Comparison of ENCODE assay signal across 7 cellular contexts in genomic region chr9:76704601-76705204, GRCh38. TPM values are rescaled to one million over a fixed set of nuclear protein-coding genes. Genes with fewer than 3 reads are reported as not detected.
A peak's percentile ranks its signal among the peaks of the same experiment; 100 is the strongest.
DNase-seq lines count a peak whose midpoint lies in the region; ATAC-seq, FAIRE-seq and TF ChIP-seq lines count a peak whose summit lies in the region.

No MANE protein-coding gene starts in this region.

- no peak overlapping the region for H3K27ac ChIP-seq in Peyer's patch
- no peak overlapping the region for H3K27ac ChIP-seq in mesendoderm (ENCODE audit: low read depth, low read length)

- DNase-seq in Kasumi-1 (lab: John Stamatoyannopoulos, UW) (peak; percentile 70 to 81), Peyer's patch (no peak), endothelial cell (ENCODE audit: low spot score) (peak; percentile 30), mesendoderm (peak; percentile 87)
- no peak for DNase-seq in stimulated activated CD4-positive, alpha-beta T cell treated with anti-CD3 and anti-CD28 coated beads, Interleukin-12 subunit alpha, Interleukin-12 subunit beta, amount 100 ng/mL, for 4 hours

- H3K18ac ChIP-seq in mesendoderm (ENCODE audit: low read length): no peak overlapping the region

- H3K4ac ChIP-seq in mesendoderm (ENCODE audit: low read depth, low read length): no peak overlapping the region

- H3K4me1 Mint-ChIP-seq in endothelial cell (ENCODE audit: unreplicated experiment): peaks cover 43% of the 10 kb centered on the region

- H3K4me3 Mint-ChIP-seq in endothelial cell (ENCODE audit: unreplicated experiment): no peak overlapping the region

- no CpG with 5 or more reads among the region's 9 CpGs for WGBS in mesendoderm (ENCODE audit: extremely low coverage, insufficient coverage, low lambda C conversion rate)

- H3K79me1 ChIP-seq in mesendoderm (ENCODE audit: low read length): no peaks in the 10 kb centered on the region

- H3K4me3 ChIP-seq in Peyer's patch: no peak overlapping the region
- no peak overlapping the region for H3K4me3 ChIP-seq in mesendoderm (ENCODE audit: low read length)

- no peak overlapping the region for H3K4me2 ChIP-seq in mesendoderm (ENCODE audit: low read length)

- peaks cover 5% of the 10 kb centered on the region for H3K27me3 Mint-ChIP-seq in endothelial cell (ENCODE audit: unreplicated experiment)

- no peaks in the 10 kb centered on the region for H3K9me3 ChIP-seq in Peyer's patch

- no peaks in the 10 kb centered on the region for H3K36me3 Mint-ChIP-seq in endothelial cell (ENCODE audit: low read depth, unreplicated experiment)

- TF ChIP-seq POLR2A in Peyer's patch (IDR thresholded peaks at IDR 0.05): no peak

- no peak overlapping the region for H3K56ac ChIP-seq in mesendoderm (ENCODE audit: low read length)

- H3K4me1 ChIP-seq in Peyer's patch (peaks cover 0 to 4% (median 0%) of the 10 kb centered on the region in 4 donors), mesendoderm (ENCODE audit: control insufficient read depth, low read depth, low read length) (peaks cover 3% of the 10 kb centered on the region)

- FAIRE-seq in G401.6 (lab: Jason Lieb, UNC): peak; percentile 45

- no peaks in the 10 kb centered on the region for H3K79me2 ChIP-seq in mesendoderm (ENCODE audit: control insufficient read depth, insufficient read depth, low read length)

- H3K27me3 ChIP-seq in Peyer's patch (no peaks in the 10 kb centered on the region), mesendoderm (ENCODE audit: insufficient read depth, low read length, poor library complexity) (no peaks in the 10 kb centered on the region)

- no peaks in the 10 kb centered on the region for H3K36me3 ChIP-seq in Peyer's patch
- no peaks in the 10 kb centered on the region for H3K36me3 ChIP-seq in mesendoderm (ENCODE audit: control insufficient read depth, insufficient read depth, low read length)

- no peak overlapping the region for H4K8ac ChIP-seq in mesendoderm (ENCODE audit: low read depth, low read length)

- H2BK5ac ChIP-seq in mesendoderm (ENCODE audit: low read length): no peak overlapping the region

- H2AK5ac ChIP-seq in mesendoderm (ENCODE audit: low read length): no peak overlapping the region

- H3K27ac Mint-ChIP-seq in endothelial cell (ENCODE audit: unreplicated experiment): peak overlapping the region; percentile 27

- H3K9ac ChIP-seq in mesendoderm (ENCODE audit: low read length): no peak overlapping the region

- no peak overlapping the region for H4K5ac ChIP-seq in mesendoderm (ENCODE audit: low read length)

- TF ChIP-seq CTCF in Peyer's patch (IDR thresholded peaks at IDR 0.05) (peak in 5 of 6 experiments; percentile 34 to 91 (median 87)), endothelial cell (IDR thresholded peaks at IDR 0.05; ENCODE audit: unreplicated experiment) (peak; percentile 72)

- no peak for ATAC-seq in HG03097 (IDR thresholded peaks at IDR 0.05; ENCODE audit: low FRiP score, unreplicated experiment)

- H3K9me3 Mint-ChIP-seq in endothelial cell (ENCODE audit: unreplicated experiment): no peaks in the 10 kb centered on the region

- H2BK15ac ChIP-seq in mesendoderm (replicated peaks; ENCODE audit: low read depth): no peak overlapping the region

- no peak overlapping the region for H2BK120ac ChIP-seq in mesendoderm (ENCODE audit: low read depth, low read length)

- no peak overlapping the region for H3K23ac ChIP-seq in mesendoderm (ENCODE audit: low read length)

RNA-seq across cellular contexts. Expression of gene PCA3, which starts 59.5 kb away (rescaled TPM):
- total RNA-seq in Peyer's patch (under 1 TPM in 1 of 4 donors, not detected in 3; 0.40 TPM), endothelial cell (ENCODE audit: unreplicated experiment) (0.62 TPM)
- polyA plus RNA-seq in mesendoderm (2013, experiment 1 of 2): not detected
- not detected for polyA plus RNA-seq in mesendoderm (2013, experiment 2 of 2)

Comparison
In these comparisons a context has a peak if more than half of its experiments do, and no peak if none do; other contexts are left out.
1. DNase-seq: peak in Kasumi-1 (2 of 2), endothelial cell (single experiment) and mesendoderm (single experiment); none in Peyer's patch (0 of 3) and stimulated activated CD4-positive, alpha-beta T cell treated with anti-CD3 and anti-CD28 coated beads, Interleukin-12 subunit alpha, Interleukin-12 subunit beta, amount 100 ng/mL, for 4 hours (single experiment).